Comparison of ENCODE assay signal across 9 cellular contexts in the genomic region with DNA sequence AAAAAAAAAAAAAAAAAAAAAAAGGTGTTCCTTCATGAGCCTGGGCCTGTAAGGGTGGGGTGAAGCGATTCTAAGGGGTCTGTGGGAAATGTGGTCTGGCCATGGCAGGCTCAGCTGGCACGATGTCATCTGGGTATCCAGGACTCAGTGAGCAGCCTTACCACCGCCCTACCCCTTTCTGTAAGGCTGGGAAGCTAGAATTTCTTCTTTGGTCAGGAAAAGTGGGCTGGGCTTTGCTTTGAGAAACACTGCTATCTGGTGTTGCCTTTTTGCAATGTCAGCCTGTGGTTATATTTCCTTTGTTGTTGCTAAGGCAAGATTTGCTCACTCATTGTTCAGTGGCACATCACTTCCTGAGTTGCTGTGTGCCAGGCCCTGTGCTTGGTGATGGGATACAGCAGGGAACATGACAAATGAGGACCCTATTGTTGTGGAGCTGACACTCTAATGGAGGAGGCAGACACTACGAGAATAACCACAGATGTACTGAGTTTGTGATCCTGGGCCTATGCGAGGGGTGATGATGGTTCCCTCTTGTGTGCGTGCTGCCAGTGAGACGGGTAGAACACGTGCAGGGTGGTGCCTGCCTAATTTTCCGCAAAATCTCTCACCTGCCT. TPM values are rescaled to one million over a fixed set of nuclear protein-coding genes. Genes with fewer than 3 reads are reported as not detected.
DNase-seq lines count a peak whose midpoint lies in the region; ATAC-seq, FAIRE-seq and TF ChIP-seq lines count a peak whose summit lies in the region.
"Had no signal": no experiment of that assay in that cellular context is flagged by ENCODE, and none has a peak within 500 bp of the region (broad histone marks: within the 10 kb centered on the region; RNA-seq: fewer than 3 reads in every experiment).

No MANE protein-coding gene starts in this region.

- H3K9me2 ChIP-seq in PC-9 (ENCODE audit: insufficient read depth): no peaks in the 10 kb centered on the region

- no peaks in the 10 kb centered on the region for H3K36me3 Mint-ChIP-seq in CD8-positive, alpha-beta T cell

- intact Hi-C loops in CD8-positive, alpha-beta T cell (cut with DNase I, micrococcal nuclease): loop anchor here (1.0 to 2.0 kb wide), 3 partner anchors 45 to 77 kb away; a partner anchor contains a TSS
- intact Hi-C loops in PC-9 (cut with micrococcal nuclease; ENCODE audit: unreplicated experiment): loop anchor here (1.0 kb wide), 3 partner anchors 45 to 190 kb away; a partner anchor contains a TSS
- intact Hi-C loops in K562 (cut with micrococcal nuclease): loop anchor here (1.0 to 5.0 kb wide), 3 partner anchors 46 to 190 kb away; a partner anchor contains a TSS
- intact Hi-C loops in HepG2 (cut with micrococcal nuclease; ENCODE audit: unreplicated experiment): no loop called here

- H3K4me3 ChIP-seq in CD8-positive, alpha-beta T cell (ENCODE audit: low read depth, low read length): no peak overlapping the region
- H3K4me3 ChIP-seq in PC-9 (no peak overlapping the region), K562 (no peak overlapping the region), HepG2 (replicated peaks in 1 of 3; ENCODE audit: insufficient read depth in 1 of 3, low read depth in 2 of 3, low read length in 3 of 3) (no peak overlapping the region)

- H3K4me2 ChIP-seq in PC-9: no peak overlapping the region
- H3K4me2 ChIP-seq in K562 (ENCODE audit: insufficient read depth, low read length): peak overlapping the region; percentile 62
- H3K4me2 ChIP-seq in HepG2 (ENCODE audit: low read depth, low read length): no peak overlapping the region

- peak in 5 of 7 experiments; percentile 7 to 59 (median 16) for DNase-seq in CD8-positive, alpha-beta T cell
- peak; percentile 89 for DNase-seq in H4 (ENCODE audit: low spot score)
- DNase-seq in PC-9: peak; percentile 58 to 66
- DNase-seq in K562 (ENCODE audit: extremely low read depth in 1 of 4, low spot score in 3 of 4): peak; percentile 36 to 72 (median 54)
- DNase-seq in HepG2 (ENCODE audit: low spot score): peak; percentile 52
- DNase-seq in NCI-H187 (lab: John Stamatoyannopoulos, UW): no peak

- H3K79me2 ChIP-seq in PC-9 (ENCODE audit: low read depth): no peaks in the 10 kb centered on the region
- H3K79me2 ChIP-seq in K562 (ENCODE audit: control insufficient read depth, insufficient read depth, low read length): no peaks in the 10 kb centered on the region
- no peaks in the 10 kb centered on the region for H3K79me2 ChIP-seq in HepG2 (ENCODE audit: insufficient read depth, low read length)

- TF ChIP-seq POLR2A in K562 (conservative IDR thresholded peaks at IDR 0.05) (no peak), HepG2 (IDR thresholded peaks at IDR 0.05; ENCODE audit: insufficient read depth in 1 of 2, low read depth in 2 of 2, low read length in 2 of 2) (no peak)

- peaks cover 14% of the 10 kb centered on the region for H3K4me1 ChIP-seq in CD8-positive, alpha-beta T cell (ENCODE audit: insufficient read depth, low read length)
- no peaks in the 10 kb centered on the region for H3K4me1 ChIP-seq in PC-9 (replicated peaks; ENCODE audit: insufficient read depth)
- H3K4me1 ChIP-seq in K562 (replicated peaks in 1 of 2; ENCODE audit: control insufficient read depth in 2 of 2, insufficient read depth in 2 of 2, low read length in 2 of 2): peaks cover 16 to 18% of the 10 kb centered on the region in 2 experiments; a peak in 4 of 5 replicates
- 0 out of 2 replicates have a peak, but pooled peaks cover under 1% of the 10 kb centered on the region for H3K4me1 ChIP-seq in HepG2 (ENCODE audit: insufficient read depth, low read length)

- in situ Hi-C loops in K562 (cut with MboI): loop anchor here (5.0 kb wide), 1 partner anchor 76 kb away; no protein-coding TSS in a partner anchor
- in situ Hi-C loops in HepG2 (cut with HindIII; ENCODE audit: extremely low pct_ligation_motif_present, low pct_unique_long_range_greater_than_20kb): loop anchor here (5.0 kb wide), 1 partner anchor 76 kb away; no protein-coding TSS in a partner anchor

- TF ChIP-seq CTCF in CD8-positive, alpha-beta T cell (IDR thresholded peaks at IDR 0.05): peak; percentile 33
- peak; percentile 48; the same call in 1 of the 2 replicates for TF ChIP-seq CTCF in PC-9 (conservative IDR thresholded peaks at IDR 0.05)
- TF ChIP-seq CTCF in K562 (IDR thresholded peaks at IDR 0.05 in 2 of 3, conservative IDR thresholded peaks at IDR 0.05 in 1 of 3; ENCODE audit: insufficient read depth in 2 of 3, low read depth in 1 of 3, low read length in 3 of 3): peak; percentile 62 to 81 (median 65)
- TF ChIP-seq CTCF in HepG2 (CRISPR knock-in tag; IDR thresholded peaks at IDR 0.05): peak; percentile 64

- BruUV-seq in PC-9 (replicated peaks; lab: Mats Ljungman, UMichigan) (no TSS peak), K562 (replicated peaks; lab: Mats Ljungman, UMichigan) (no TSS peak), HepG2 (replicated peaks; lab: Mats Ljungman, UMichigan) (no TSS peak)

- H3K4me3 Mint-ChIP-seq in CD8-positive, alpha-beta T cell: no peak overlapping the region

- CTCF ChIA-PET in CD8-positive, alpha-beta T cell (lab: Charles Lee): interaction anchor here (0.7 to 2.6 kb wide), 8 partner anchors 10 to 77 kb away, joined by 3 to 17 read pairs (median 4); no protein-coding TSS in a partner anchor
- CTCF ChIA-PET in PC-9 (lab: Charles Lee): interaction anchor here (0.6 to 1.2 kb wide), 3 partner anchors 51 to 80 kb away, joined by 3 to 12 read pairs (median 6); no protein-coding TSS in a partner anchor
- CTCF ChIA-PET in K562 (lab: Yijun Ruan, JAX; ENCODE audit: low intra/inter-chr PET ratio): interaction anchor here (0.7 to 1.5 kb wide), 5 partner anchors 46 to 192 kb away, joined by 3 to 10 read pairs (median 3); a partner anchor contains a TSS
- CTCF ChIA-PET in HepG2 (lab: Yijun Ruan, JAX; ENCODE audit: low intra/inter-chr PET ratio, low total read pairs): interaction anchor here (1.0 to 1.8 kb wide), 2 partner anchors 9 to 10 kb away, joined by 4 read pairs; no protein-coding TSS in a partner anchor

- 21% methylated on average over 9 of the region's 9 CpGs for WGBS in K562 (ENCODE audit: insufficient coverage, low coverage, missing lambda C conversion rate)
- 28% methylated on average over 9 of the region's 9 CpGs for WGBS in HepG2 (ENCODE audit: low lambda C conversion rate)

- peaks cover 28% of the 10 kb centered on the region for H3K27me3 Mint-ChIP-seq in CD8-positive, alpha-beta T cell (ENCODE audit: low read depth)

- H3K36me3 ChIP-seq in CD8-positive, alpha-beta T cell (ENCODE audit: insufficient read depth, low read length): no peaks in the 10 kb centered on the region
- H3K36me3 ChIP-seq in PC-9 (ENCODE audit: low read depth): no peaks in the 10 kb centered on the region
- no peaks in the 10 kb centered on the region for H3K36me3 ChIP-seq in K562 (ENCODE audit: control insufficient read depth, insufficient read depth, low read length)
- H3K36me3 ChIP-seq in HepG2 (replicated peaks in 1 of 2; ENCODE audit: control insufficient read depth in 1 of 2, insufficient read depth in 2 of 2, low read length in 2 of 2): no peaks in the 10 kb centered on the region

- peak; percentile 71 to 88 for TF ChIP-seq RAD21 in K562 (CRISPR knock-in tag; conservative IDR thresholded peaks at IDR 0.05 in 1 of 2, IDR thresholded peaks at IDR 0.05 in 1 of 2)
- TF ChIP-seq RAD21 in HepG2 (CRISPR knock-in tag; IDR thresholded peaks at IDR 0.05): no peak

- H3K27me3 ChIP-seq in CD8-positive, alpha-beta T cell (ENCODE audit: insufficient read depth, low read length): peaks cover 7% of the 10 kb centered on the region
- H3K27me3 ChIP-seq in PC-9 (ENCODE audit: insufficient read depth, low read depth) (peaks cover 27% of the 10 kb centered on the region), K562 (ENCODE audit: control insufficient read depth in 2 of 2, insufficient read depth in 2 of 2, low read length in 2 of 2) (peaks cover 35 to 38% of the 10 kb centered on the region in 2 experiments), HepG2 (ENCODE audit: control insufficient read depth in 1 of 2, insufficient read depth in 2 of 2, low read length in 2 of 2) (peaks cover 10 to 76% of the 10 kb centered on the region in 2 experiments)

- POLR2A ChIA-PET in CD8-positive, alpha-beta T cell (lab: Charles Lee): no interaction called here
- POLR2A ChIA-PET in PC-9 (lab: Charles Lee; ENCODE audit: unreplicated experiment) (interaction anchor here (1.0 kb wide), 1 partner anchor 17 kb away, joined by 8 read pairs; no protein-coding TSS in a partner anchor), K562 (lab: Yijun Ruan, JAX) (interaction anchor here (0.7 kb wide), 1 partner anchor 41 kb away, joined by 3 read pairs; no protein-coding TSS in a partner anchor), HepG2 (lab: Yijun Ruan, JAX) (no interaction called here)

- H3K27ac ChIP-seq in CD8-positive, alpha-beta T cell (ENCODE audit: low read depth, low read length): no peak overlapping the region
- H3K27ac ChIP-seq in PC-9 (no peak overlapping the region), K562 (ENCODE audit: extremely low read depth, low read depth, low read length) (no peak overlapping the region; the same call in 2 of the 3 replicates), HepG2 (ENCODE audit: extremely low read length, insufficient read depth, low read length) (no peak overlapping the region)

- H4K20me1 ChIP-seq in PC-9 (ENCODE audit: insufficient read depth) (no peaks in the 10 kb centered on the region), K562 (replicated peaks; ENCODE audit: control insufficient read depth, insufficient read depth, low read length) (no peaks in the 10 kb centered on the region; the same call in 1 of the 2 replicates), HepG2 (ENCODE audit: insufficient read depth, low read length) (no peaks in the 10 kb centered on the region)

- peak; percentile 83 for ATAC-seq in CD8-positive, alpha-beta T cell
- ATAC-seq in K562 (peak; percentile 82), HepG2 (peak; percentile 61), HG02763 (IDR thresholded peaks at IDR 0.05; ENCODE audit: unreplicated experiment) (no peak), GM21381 (IDR thresholded peaks at IDR 0.05; ENCODE audit: unreplicated experiment) (no peak)

- FAIRE-seq in K562 (lab: Jason Lieb, UNC): peak; percentile 97
- FAIRE-seq in HepG2 (lab: Jason Lieb, UNC): peak; percentile 30
- FAIRE-seq: TTC549 had no signal

- TF ChIP-seq EP300 in K562 (IDR thresholded peaks at IDR 0.05; ENCODE audit: low read length): peak; percentile 38; the same call in 1 of the 2 replicates
- TF ChIP-seq EP300 in HepG2 (IDR thresholded peaks at IDR 0.05; ENCODE audit: low read depth in 2 of 2, low read length in 2 of 2): no peak
- no peak for TF ChIP-seq EP300 in HepG2 (CRISPR knock-in tag; IDR thresholded peaks at IDR 0.05; ENCODE audit: borderline replicate concordance)

- no peak overlapping the region for H3K27ac Mint-ChIP-seq in CD8-positive, alpha-beta T cell

- no peaks in the 10 kb centered on the region for H3K9me3 Mint-ChIP-seq in CD8-positive, alpha-beta T cell

- H3F3A ChIP-seq in PC-9 (ENCODE audit: insufficient read depth, low read depth): peaks cover 4% of the 10 kb centered on the region; the same call in 1 of the 2 replicates

- peaks cover 28% of the 10 kb centered on the region for H3K4me1 Mint-ChIP-seq in CD8-positive, alpha-beta T cell (ENCODE audit: low read depth)

- H3K9ac ChIP-seq in K562 (ENCODE audit: insufficient read depth in 1 of 2, low read depth in 2 of 2, low read length in 2 of 2) (peak overlapping the region in 1 of 2 experiments; percentile 66; a peak in 2 of 4 replicates), HepG2 (ENCODE audit: insufficient read depth, low read depth, low read length) (no peak overlapping the region)

- no peaks in the 10 kb centered on the region for H3K9me1 ChIP-seq in K562 (ENCODE audit: control insufficient read depth, insufficient read depth, low read length)

- H3K9me3 ChIP-seq in CD8-positive, alpha-beta T cell (ENCODE audit: low read length): no peaks in the 10 kb centered on the region
- H3K9me3 ChIP-seq in PC-9 (ENCODE audit: insufficient read depth, low read depth) (no peaks in the 10 kb centered on the region), K562 (replicated peaks; ENCODE audit: control insufficient read depth, insufficient read depth, low read depth, low read length) (no peaks in the 10 kb centered on the region), HepG2 (ENCODE audit: low read length) (no peaks in the 10 kb centered on the region)

- H2AFZ ChIP-seq in PC-9 (no peak overlapping the region), K562 (ENCODE audit: low read depth, low read length) (peak overlapping the region; percentile 64), HepG2 (ENCODE audit: low read length) (no peak overlapping the region)

RNA-seq across cellular contexts. Expression of a gene that starts 45.9 kb away (rescaled TPM):
- total RNA-seq in CD8-positive, alpha-beta T cell: 10 to 100 TPM; 53.8 to 55.0 TPM
- 21.9 and 22.8 TPM in 2 replicates for total RNA-seq in H4 (2014; rRNA removed; shearing (Covaris generic))
- 24.1 and 29.7 TPM in 2 replicates for total RNA-seq in PC-9 (2021)
- total RNA-seq in K562 (2011; cell fraction: chromatin; rRNA removed; ENCODE audit: low replicate concordance): 34.0 and 34.5 TPM in 2 replicates
- 14.8 and 15.7 TPM in 2 replicates for total RNA-seq in K562 (2011; cell fraction: nucleolus; rRNA removed)
- 12.4 and 17.1 TPM in 2 replicates for total RNA-seq in K562 (2011; cell fraction: nucleoplasm; rRNA removed)
- 10.3 and 12.4 TPM in 2 replicates for total RNA-seq in K562 (2014; rRNA removed)
- total RNA-seq in K562 (2014; rRNA removed; fragmentation: Illumina TruSeq; extraction: Trizol): 11.9 and 13.5 TPM in 2 replicates
- total RNA-seq in K562 (2015; rRNA removed; fragmentation: Illumina TruSeq; extraction: Trizol): 12.4 and 13.8 TPM in 2 replicates
- total RNA-seq in K562 (2021): 11.9 and 13.4 TPM in 2 replicates
- polyA plus RNA-seq in K562 (2011; rRNA removed): 2.5 and 3.8 TPM in 2 replicates
- 3.5 and 4.1 TPM in 2 replicates for polyA plus RNA-seq in K562 (2011; cell fraction: cytosol; rRNA removed)
- polyA plus RNA-seq in K562 (2011; cell fraction: nucleus; rRNA removed): 3.0 and 7.0 TPM in 2 replicates
- 6.0 and 6.5 TPM in 2 replicates for polyA plus RNA-seq in K562 (2012)
- polyA plus RNA-seq in K562 (2014; fragmentation: Illumina TruSeq; extraction: Trizol): 10.4 and 11.6 TPM in 2 replicates
- polyA plus RNA-seq in K562 (2014; fragmentation: Nextera tagmentation; extraction: Ambion mirVana): 1 to 10 TPM; 4.4 to 4.9 TPM
- 7.2 and 7.6 TPM in 2 replicates for polyA plus RNA-seq in K562 (2014; rRNA removed)
- polyA minus RNA-seq in K562 (2011; rRNA and poly(A)+ RNA removed): 15.4 and 15.9 TPM in 2 replicates
- polyA minus RNA-seq in K562 (2011; cell fraction: cytosol; rRNA and poly(A)+ RNA removed): 5.7 and 9.7 TPM in 2 replicates
- polyA minus RNA-seq in K562 (2011; cell fraction: nucleus; rRNA and poly(A)+ RNA removed): 9.0 and 12.0 TPM in 2 replicates
- total RNA-seq in HepG2 (2016; rRNA removed; fragmentation: Illumina TruSeq; extraction: Trizol): 11.1 and 15.9 TPM in 2 replicates
- total RNA-seq in HepG2 (2016; cell fraction: cytosol; rRNA removed; fragmentation: Illumina TruSeq; extraction: Trizol; ENCODE audit: low read depth): 6.3 and 6.5 TPM in 2 replicates
- 11.0 and 12.7 TPM in 2 replicates for total RNA-seq in HepG2 (2016; cell fraction: insoluble cytoplasmic fraction; rRNA removed; fragmentation: Illumina TruSeq; extraction: Trizol)
- 9.7 and 10.8 TPM in 2 replicates for total RNA-seq in HepG2 (2016; cell fraction: membrane; rRNA removed; fragmentation: Illumina TruSeq; extraction: Trizol)
- 14.7 and 16.0 TPM in 2 replicates for total RNA-seq in HepG2 (2016; cell fraction: nucleus; rRNA removed; fragmentation: Illumina TruSeq; extraction: Trizol)
- polyA plus RNA-seq in HepG2 (2011; rRNA removed): 2.9 and 3.5 TPM in 2 replicates
- polyA plus RNA-seq in HepG2 (2011; cell fraction: cytosol; rRNA removed): 2.2 and 3.5 TPM in 2 replicates
- polyA plus RNA-seq in HepG2 (2011; cell fraction: nucleus; rRNA removed): 4.5 and 5.9 TPM in 2 replicates
- polyA plus RNA-seq in HepG2 (2012): 5.3 and 8.2 TPM in 2 replicates
- polyA plus RNA-seq in HepG2 (2016; cell fraction: cytosol; fragmentation: Illumina TruSeq; extraction: Trizol; ENCODE audit: low read depth): 1.1 and 1.4 TPM in 2 replicates
- polyA plus RNA-seq in HepG2 (2016; cell fraction: insoluble cytoplasmic fraction; fragmentation: Illumina TruSeq; extraction: Trizol; ENCODE audit: low read depth): 5.1 and 6.1 TPM in 2 replicates
- 2.2 TPM in 2 replicates for polyA plus RNA-seq in HepG2 (2016; cell fraction: membrane; fragmentation: Illumina TruSeq; extraction: Trizol; ENCODE audit: low read depth)
- polyA plus RNA-seq in HepG2 (2016; cell fraction: nucleus; fragmentation: Illumina TruSeq; extraction: Trizol; ENCODE audit: insufficient read depth, low read depth): 16.4 and 18.7 TPM in 2 replicates
- 10.7 and 26.2 TPM in 2 replicates for polyA minus RNA-seq in HepG2 (2011; rRNA and poly(A)+ RNA removed; ENCODE audit: low replicate concordance)
- 5.7 and 8.7 TPM in 2 replicates for polyA minus RNA-seq in HepG2 (2011; cell fraction: cytosol; rRNA and poly(A)+ RNA removed)
- polyA minus RNA-seq in HepG2 (2011; cell fraction: nucleus; rRNA and poly(A)+ RNA removed): 17.6 and 27.1 TPM in 2 replicates

Comparison
In these comparisons a context has a peak if more than half of its experiments do, and no peak if none do; other contexts are left out.
1. ATAC-seq: peak in CD8-positive, alpha-beta T cell (single experiment), K562 (single experiment) and HepG2 (single experiment); none in HG02763 (single experiment) and GM21381 (single experiment).
2. DNase-seq: peak in CD8-positive, alpha-beta T cell (5 of 7), H4 (single experiment), PC-9 (2 of 2), K562 (4 of 4) and HepG2 (single experiment); none in NCI-H187 (0 of 2).
3. POLR2A ChIA-PET loops: an anchor here in PC-9 (1.0 kb wide) and K562 (0.7 kb wide); none called in CD8-positive, alpha-beta T cell and HepG2.
4. Peak in every context shown above with its lines, with median percentiles within 50 percentile points of each other: CTCF ChIP-seq.